1 cellular context compared by ENCODE assay signal in the genomic region with DNA sequence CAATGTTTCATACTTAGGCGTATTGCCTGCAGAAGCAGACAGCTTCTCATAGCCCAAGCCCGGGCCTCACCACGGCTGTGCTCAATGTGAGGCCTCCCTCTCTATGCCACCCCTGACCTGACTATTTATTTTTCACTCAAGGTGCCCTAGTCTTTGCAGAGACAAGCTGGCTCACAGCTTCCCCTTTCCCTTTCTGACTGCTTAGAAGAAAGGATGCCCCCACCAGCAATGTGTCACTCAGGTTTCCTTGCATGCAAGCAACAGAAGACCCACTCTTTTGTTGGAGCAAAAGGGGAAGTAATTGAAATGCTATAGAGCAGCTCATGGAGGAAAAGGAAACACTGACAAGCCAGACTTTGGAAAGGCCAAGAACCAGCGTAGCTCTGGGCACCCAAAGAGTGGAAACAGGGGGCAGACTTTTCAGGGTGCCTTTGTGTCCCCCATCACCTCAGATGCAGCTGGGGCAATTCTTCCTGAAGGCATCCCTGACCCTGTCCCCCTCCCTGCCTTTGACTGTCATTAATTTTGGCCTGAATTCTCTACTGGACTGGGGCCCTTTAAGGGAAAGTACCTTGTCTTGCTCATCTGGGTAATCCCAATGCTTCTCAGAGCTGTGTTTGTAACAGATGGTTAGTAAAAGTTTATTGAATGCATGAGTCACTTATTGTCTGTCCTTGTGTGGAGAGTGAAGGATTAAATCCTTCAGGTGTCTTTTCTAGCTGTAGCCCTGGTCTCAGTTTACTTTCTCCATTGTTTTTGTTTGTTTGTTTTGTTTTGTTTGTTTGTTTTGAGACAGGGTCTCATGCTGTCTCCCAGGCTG.
TF ChIP-seq lines count a peak whose summit lies in the region.

No MANE protein-coding gene starts in this region.

TF ChIP-seq in WTC11, 78 proteins besides CTCF, POLR2A, EP300 and RAD21:
- TF ChIP-seq, protein P1, sequence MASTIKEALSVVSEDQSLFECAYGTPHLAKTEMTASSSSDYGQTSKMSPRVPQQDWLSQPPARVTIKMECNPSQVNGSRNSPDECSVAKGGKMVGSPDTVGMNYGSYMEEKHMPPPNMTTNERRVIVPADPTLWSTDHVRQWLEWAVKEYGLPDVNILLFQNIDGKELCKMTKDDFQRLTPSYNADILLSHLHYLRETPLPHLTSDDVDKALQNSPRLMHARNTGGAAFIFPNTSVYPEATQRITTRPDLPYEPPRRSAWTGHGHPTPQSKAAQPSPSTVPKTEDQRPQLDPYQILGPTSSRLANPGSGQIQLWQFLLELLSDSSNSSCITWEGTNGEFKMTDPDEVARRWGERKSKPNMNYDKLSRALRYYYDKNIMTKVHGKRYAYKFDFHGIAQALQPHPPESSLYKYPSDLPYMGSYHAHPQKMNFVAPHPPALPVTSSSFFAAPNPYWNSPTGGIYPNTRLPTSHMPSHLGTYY (CRISPR knock-in tag; IDR thresholded peaks at IDR 0.05) = no peak
